In genomic region chr10:122449153-122449552, GRCh38 we compare ENCODE assay signal across 35 cellular contexts. TPM values are rescaled to one million over a fixed set of nuclear protein-coding genes. Genes with fewer than 3 reads are reported as not detected.
"Had no signal": no experiment of that assay in that cellular context is flagged by ENCODE, and none has a peak within 500 bp of the region (broad histone marks: within the 10 kb centered on the region; RNA-seq: fewer than 3 reads in every experiment).

No MANE protein-coding gene starts in this region.

- H3K27me3 ChIP-seq: ascending aorta, cardiac muscle cell had no signal

- H3K36me3 ChIP-seq: ascending aorta, cardiac muscle cell had no signal

- DNase-seq: activated B cell treated with CpG ODN at 0.5 μM for 24 hours; activated CD4-positive, alpha-beta memory T cell treated with anti-CD3 and anti-CD28 coated beads for 36 hours; activated CD4-positive, alpha-beta T cell treated with anti-CD3 and anti-CD28 coated beads for 4 hours; activated CD4-positive, alpha-beta T cell treated with anti-CD3 and anti-CD28 coated beads, Interleukin-2, amount 10 ng/mL, durations not matched to agents 24 days and 14 days; activated CD4-positive, alpha-beta T cell treated with anti-CD3 and anti-CD28 coated beads, Interleukin-2, amount 50 U/mL, for 1 hour; activated CD4-positive, alpha-beta T cell treated with anti-CD3 and anti-CD28 coated beads, Interleukin-2, amount 50 U/mL, for 4 hours; activated CD4-positive, CD25-positive, alpha-beta regulatory T cell treated with anti-CD3 and anti-CD28 coated beads, Interleukin-2, amount 50 U/mL, for 72 hours; activated CD8-positive, alpha-beta memory T cell treated with anti-CD3 and anti-CD28 coated beads, Interleukin-2, amount 50 U/mL, for 4 hours; activated CD8-positive, alpha-beta T cell treated with anti-CD3 and anti-CD28 coated beads for 36 hours; activated effector memory CD4-positive, alpha-beta T cell treated with anti-CD3 and anti-CD28 coated beads, Interleukin-2, amount 50 U/mL, for 16 hours; activated gamma-delta T cell treated with Interleukin-2 at 50 U/mL for 16 hours; activated naive CD4-positive, alpha-beta T cell; activated naive CD4-positive, alpha-beta T cell treated with anti-CD3 and anti-CD28 coated beads for 36 hours; activated naive CD8-positive, alpha-beta T cell treated with anti-CD3 and anti-CD28 coated beads, Interleukin-2, amount 10 ng/mL, durations not matched to agents 7 days and 5 days; activated naive CD8-positive, alpha-beta T cell treated with anti-CD3 and anti-CD28 coated beads, Interleukin-2, amount 50 U/mL, for 24 hours; activated T-cell treated with anti-CD3 and anti-CD28 coated beads for 4 hours; activated T-cell treated with anti-CD3 and anti-CD28 coated beads, Interleukin-2, amount 50 U/mL, for 1 hour; activated T-cell treated with anti-CD3 and anti-CD28 coated beads, Interleukin-2, amount 50 U/mL, for 4 hours; activated T-cell treated with anti-CD3 and anti-CD28 coated beads, Interleukin-2, amount 50 U/mL, for 72 hours; amygdala; anterior cingulate cortex; caudate nucleus; cerebellar nuclear complex; T-helper 1 cell; T-helper 2 cell; T-helper 9 cell had no signal

- ATAC-seq: activated CD8-positive, alpha-beta T cell treated with anti-CD3 and anti-CD28 coated beads for 36 hours; activated naive CD8-positive, alpha-beta T cell treated with anti-CD3 and anti-CD28 coated beads, Interleukin-2, amount 50 U/mL, for 24 hours; activated T-cell treated with anti-CD3 and anti-CD28 coated beads, Interleukin-2, amount 50 U/mL, for 4 hours; activated T-cell treated with anti-CD3 and anti-CD28 coated beads, Interleukin-2, amount 50 U/mL, for 72 hours; activated T-helper 17 cell treated with anti-CD3 and anti-CD28 coated beads, Interleukin-2, amount 50 U/mL, for 72 hours had no signal

- H3K9me3 ChIP-seq: ascending aorta had no signal

- H3K4me3 ChIP-seq: ascending aorta, cardiac muscle cell had no signal

- H3K27ac ChIP-seq: ascending aorta, cardiac muscle cell, VCaP had no signal

- FAIRE-seq: bronchial epithelial cell, TTC549 had no signal

RNA-seq across cellular contexts. Expression of gene ARMS2, which starts 5.3 kb away (rescaled TPM):
- total RNA-seq: activated B cell treated with CpG ODN at 0.5 μM for 24 hours; activated CD4-positive, alpha-beta memory T cell treated with anti-CD3 and anti-CD28 coated beads for 36 hours; activated CD4-positive, alpha-beta T cell treated with anti-CD3 and anti-CD28 coated beads, Interleukin-2, amount 10 ng/mL, durations not matched to agents 24 days and 14 days; activated CD8-positive, alpha-beta memory T cell treated with anti-CD3 and anti-CD28 coated beads for 36 hours; activated CD8-positive, alpha-beta T cell treated with anti-CD3 and anti-CD28 coated beads for 36 hours; activated naive CD4-positive, alpha-beta T cell treated with anti-CD3 and anti-CD28 coated beads for 36 hours; activated naive CD8-positive, alpha-beta T cell treated with anti-CD3 and anti-CD28 coated beads, Interleukin-2, amount 10 ng/mL, durations not matched to agents 7 days and 5 days; activated T-cell treated with anti-CD3 and anti-CD28 coated beads, Interleukin-2, amount 50 U/mL, for 4 hours; activated T-cell treated with anti-CD3 and anti-CD28 coated beads, Interleukin-2, amount 50 U/mL, for 72 hours; activated T-helper 1 cell treated with anti-CD3 and anti-CD28 coated beads, Interleukin-12 subunit alpha, Interleukin-12 subunit beta, Interleukin-2, Interleukin-4 antibody, amounts not matched to agents 30 ng/mL and 10 ng/mL and 1 ng/mL, durations not matched to agents 14 hours and 24 hours and 36 hours; activated T-helper 17 cell treated with anti-CD3 and anti-CD28 coated beads, Interleukin-2, amount 50 U/mL, for 72 hours; ascending aorta; bronchial epithelial cell; cardiac muscle cell had no signal
- polyA plus RNA-seq: adipose tissue, cardiac muscle cell had no signal

RNA-seq across cellular contexts. Expression of gene HTRA1, which starts 12.2 kb away (rescaled TPM):
- total RNA-seq: activated B cell treated with CpG ODN at 0.5 μM for 24 hours; activated CD4-positive, alpha-beta memory T cell treated with anti-CD3 and anti-CD28 coated beads for 36 hours; activated CD4-positive, alpha-beta T cell treated with anti-CD3 and anti-CD28 coated beads, Interleukin-2, amount 10 ng/mL, durations not matched to agents 24 days and 14 days; activated CD8-positive, alpha-beta memory T cell treated with anti-CD3 and anti-CD28 coated beads for 36 hours; activated CD8-positive, alpha-beta T cell treated with anti-CD3 and anti-CD28 coated beads for 36 hours; activated naive CD4-positive, alpha-beta T cell treated with anti-CD3 and anti-CD28 coated beads for 36 hours; activated T-cell treated with anti-CD3 and anti-CD28 coated beads, Interleukin-2, amount 50 U/mL, for 72 hours; activated T-helper 1 cell treated with anti-CD3 and anti-CD28 coated beads, Interleukin-12 subunit alpha, Interleukin-12 subunit beta, Interleukin-2, Interleukin-4 antibody, amounts not matched to agents 30 ng/mL and 10 ng/mL and 1 ng/mL, durations not matched to agents 14 hours and 24 hours and 36 hours; activated T-helper 17 cell treated with anti-CD3 and anti-CD28 coated beads, Interleukin-2, amount 50 U/mL, for 72 hours had no signal
